Comparison of ENCODE assay signal across 19 cellular contexts in the genomic region with DNA sequence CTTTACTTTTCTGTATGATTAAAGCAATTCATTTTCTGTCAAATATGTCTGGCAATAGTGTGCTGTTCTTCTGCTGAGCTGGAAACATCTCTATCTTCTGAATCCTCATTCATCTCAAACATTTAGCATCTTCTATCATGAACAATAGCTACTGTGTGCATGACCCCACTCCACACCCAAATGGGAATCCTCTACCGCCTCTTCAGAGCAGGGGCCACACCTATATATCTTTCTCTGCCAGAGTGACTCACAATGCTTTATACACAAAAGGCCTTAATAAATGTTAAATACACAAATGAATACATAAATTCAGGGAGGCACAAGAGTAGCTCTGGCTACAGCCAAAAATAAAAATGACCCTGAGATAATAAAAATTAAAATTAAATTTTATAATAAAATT. TPM values are rescaled to one million over a fixed set of nuclear protein-coding genes. Genes with fewer than 3 reads are reported as not detected.
"Had no signal": no experiment of that assay in that cellular context is flagged by ENCODE, and none has a peak within 500 bp of the region (broad histone marks: within the 10 kb centered on the region; RNA-seq: fewer than 3 reads in every experiment).

No MANE protein-coding gene starts in this region.

- H3K27ac Mint-ChIP-seq: activated naive CD8-positive, alpha-beta T cell treated with anti-CD3 and anti-CD28 coated beads, Interleukin-2, amount 10 ng/mL, durations not matched to agents 7 days and 5 days; natural killer cell treated with Interleukin-12 subunit alpha and Interleukin-12 subunit beta and Interleukin-15 and Interleukin-18, amount 100 ng/mL, for 72 hours had no signal

- H3K36me3 Mint-ChIP-seq: activated naive CD8-positive, alpha-beta T cell treated with anti-CD3 and anti-CD28 coated beads, Interleukin-2, amount 10 ng/mL, durations not matched to agents 7 days and 5 days; natural killer cell treated with Interleukin-12 subunit alpha and Interleukin-12 subunit beta and Interleukin-15 and Interleukin-18, amount 100 ng/mL, for 72 hours had no signal

- H3K4me3 ChIP-seq: hepatocyte, left ventricle myocardium inferior, prostate gland, right lobe of liver, spleen, thoracic aorta, upper lobe of right lung had no signal

- DNase-seq: activated CD4-positive, CD25-positive, alpha-beta regulatory T cell; activated naive CD4-positive, alpha-beta T cell; activated naive CD8-positive, alpha-beta T cell treated with anti-CD3 and anti-CD28 coated beads, Interleukin-2, amount 10 ng/mL, durations not matched to agents 7 days and 5 days; brain microvascular endothelial cell; erythroblast; kidney; left ventricle myocardium inferior; mesenchymal stem cell; occipital lobe; right lobe of liver; spleen; upper lobe of right lung had no signal

- FAIRE-seq: TTC549 had no signal

- H3K4me3 Mint-ChIP-seq: activated naive CD8-positive, alpha-beta T cell treated with anti-CD3 and anti-CD28 coated beads, Interleukin-2, amount 10 ng/mL, durations not matched to agents 7 days and 5 days; natural killer cell treated with Interleukin-12 subunit alpha and Interleukin-12 subunit beta and Interleukin-15 and Interleukin-18, amount 100 ng/mL, for 72 hours had no signal

- H3K27me3 ChIP-seq: right lobe of liver had no signal

- H3K36me3 ChIP-seq: brain microvascular endothelial cell, left ventricle myocardium inferior, prostate gland, right lobe of liver, spleen, thoracic aorta, upper lobe of right lung had no signal

- H3K4me1 Mint-ChIP-seq: activated naive CD8-positive, alpha-beta T cell treated with anti-CD3 and anti-CD28 coated beads, Interleukin-2, amount 10 ng/mL, durations not matched to agents 7 days and 5 days had no signal

- ATAC-seq: natural killer cell treated with Interleukin-12 subunit alpha and Interleukin-12 subunit beta and Interleukin-15 and Interleukin-18, amount 100 ng/mL, for 72 hours; right lobe of liver; upper lobe of right lung had no signal

- H3K9me3 Mint-ChIP-seq: activated naive CD8-positive, alpha-beta T cell treated with anti-CD3 and anti-CD28 coated beads, Interleukin-2, amount 10 ng/mL, durations not matched to agents 7 days and 5 days; natural killer cell treated with Interleukin-12 subunit alpha and Interleukin-12 subunit beta and Interleukin-15 and Interleukin-18, amount 100 ng/mL, for 72 hours had no signal

RNA-seq across cellular contexts. Expression of a gene that starts 8.0 kb away (rescaled TPM):
- total RNA-seq: chondrocyte; natural killer cell treated with Interleukin-12 subunit alpha and Interleukin-12 subunit beta and Interleukin-15 and Interleukin-18, amount 100 ng/mL, for 72 hours; T-helper 2 cell treated with Interferon-gamma antibody and Interleukin-4, amounts not matched to agents 100 ng/mL and 5 ng/mL, for 36 hours had no signal
